In genomic region chr5:141692919-141693848, GRCh38 we compare ENCODE assay signal across 9 cellular contexts. TPM values are rescaled to one million over a fixed set of nuclear protein-coding genes. Genes with fewer than 3 reads are reported as not detected.
DNase-seq lines count a peak whose midpoint lies in the region; ATAC-seq and TF ChIP-seq lines count a peak whose summit lies in the region.
"Had no signal": no experiment of that assay in that cellular context is flagged by ENCODE, and none has a peak within 500 bp of the region (broad histone marks: within the 10 kb centered on the region; RNA-seq: fewer than 3 reads in every experiment).

No MANE protein-coding gene starts in this region.

- no peak for TF ChIP-seq POLR2A in gastrocnemius medialis (IDR thresholded peaks at IDR 0.05)

- peak overlapping the region; percentile 70 to 86 (median 78) for H3K4me3 Mint-ChIP-seq in CD8-positive, alpha-beta memory T cell
- H3K4me3 Mint-ChIP-seq in activated naive CD8-positive, alpha-beta T cell treated with anti-CD3 and anti-CD28 coated beads for 36 hours, result peak overlapping the region; percentile 12

- intact Hi-C loops in gastrocnemius medialis (cut with DNase I; ENCODE audit: low total_unique reads), result loop anchor here (1.0 to 10.0 kb wide), 3 partner anchors 186 to 452 kb away; no protein-coding TSS in a partner anchor

- peak in 4 of 5 donors; percentile 55 to 85 (median 57) for DNase-seq in CD8-positive, alpha-beta memory T cell
- DNase-seq in T-helper 2 cell (peak in 4 of 5 experiments; percentile 54 to 95 (median 70)), nucleus accumbens (lab: John Stamatoyannopoulos, UW) (peak in 40 of 56 donors; percentile 20 to 89 (median 60)), NCI-H1436 treated with DMSO at 0.1 percent for 48 hours (lab: John Stamatoyannopoulos, UW) (no peak), gastrocnemius medialis (no peak), LoVo (ENCODE audit: low spot score) (no peak), GM13977 (ENCODE audit: low spot score) (no peak)
- DNase-seq in activated naive CD8-positive, alpha-beta T cell treated with anti-CD3 and anti-CD28 coated beads for 36 hours, result peak; percentile 64

- H3K4me1 ChIP-seq in CD8-positive, alpha-beta memory T cell (ENCODE audit: insufficient read depth, low read length), result peaks cover 15% of the 10 kb centered on the region
- peaks cover 0 to 4% of the 10 kb centered on the region in 2 donors for H3K4me1 ChIP-seq in gastrocnemius medialis

- H3K9me3 ChIP-seq in CD8-positive, alpha-beta memory T cell (ENCODE audit: low read length), result no peaks in the 10 kb centered on the region
- no peaks in the 10 kb centered on the region for H3K9me3 ChIP-seq in gastrocnemius medialis

- peaks cover 20 to 24% (median 20%) of the 10 kb centered on the region in 3 donors for H3K4me1 Mint-ChIP-seq in CD8-positive, alpha-beta memory T cell
- H3K4me1 Mint-ChIP-seq in activated naive CD8-positive, alpha-beta T cell treated with anti-CD3 and anti-CD28 coated beads for 36 hours, result peaks cover 17% of the 10 kb centered on the region

- H3K27ac ChIP-seq in CD8-positive, alpha-beta memory T cell (ENCODE audit: low read depth, low read length), result no peak overlapping the region
- H3K27ac ChIP-seq in gastrocnemius medialis, result no peak overlapping the region

- in situ Hi-C loops in gastrocnemius medialis (cut with MboI; ENCODE audit: low sequenced_read_pairs in 4 of 4), result loop anchor here (5.0 to 25.0 kb wide), 4 partner anchors 192 to 444 kb away; partner anchors contain the start of gene PCDH12 (in 2 of the 4)
- in situ Hi-C loops in GM13977 (cut with MboI; ENCODE audit: low pct_unique_long_range_greater_than_20kb, low sequenced_read_pairs, unreplicated experiment), result loop anchor here (25.0 kb wide), 1 partner anchor 269 kb away; the partner anchor contains the start of genes PCDH12 and RNF14

- H3K36me3 ChIP-seq in CD8-positive, alpha-beta memory T cell (ENCODE audit: insufficient read depth, low read length), result no peaks in the 10 kb centered on the region
- no peaks in the 10 kb centered on the region for H3K36me3 ChIP-seq in gastrocnemius medialis

- POLR2A ChIA-PET in CD8-positive, alpha-beta memory T cell (lab: Charles Lee), result interaction anchor here (0.6 to 2.7 kb wide), 8 partner anchors 9 to 298 kb away, joined by 3 to 21 read pairs (median 11); partner anchors contain the start of genes ARAP3, PCDH1 and RNF14

- H3K27ac Mint-ChIP-seq in CD8-positive, alpha-beta memory T cell, result peak overlapping the region; percentile 58 to 95 (median 82)
- H3K27ac Mint-ChIP-seq in activated naive CD8-positive, alpha-beta T cell treated with anti-CD3 and anti-CD28 coated beads for 36 hours, result peak overlapping the region; percentile 78

- H3K36me3 Mint-ChIP-seq in CD8-positive, alpha-beta memory T cell, result no peaks in the 10 kb centered on the region
- no peaks in the 10 kb centered on the region for H3K36me3 Mint-ChIP-seq in activated naive CD8-positive, alpha-beta T cell treated with anti-CD3 and anti-CD28 coated beads for 36 hours

- CTCF ChIA-PET in CD8-positive, alpha-beta memory T cell (lab: Charles Lee), result interaction anchor here (0.7 to 7.9 kb wide), 30 partner anchors 9 to 1006 kb away, joined by 3 to 184 read pairs (median 7); partner anchors contain the start of genes ARAP3, DELE1, FCHSD1 and HDAC3

- peaks cover 9 to 25% of the 10 kb centered on the region in 2 donors for H3K27me3 Mint-ChIP-seq in CD8-positive, alpha-beta memory T cell
- H3K27me3 Mint-ChIP-seq in activated naive CD8-positive, alpha-beta T cell treated with anti-CD3 and anti-CD28 coated beads for 36 hours, result peaks cover 18% of the 10 kb centered on the region

- peaks cover 8% of the 10 kb centered on the region for H3K27me3 ChIP-seq in CD8-positive, alpha-beta memory T cell (ENCODE audit: insufficient read depth, low read length, poor library complexity, severe bottlenecking)
- H3K27me3 ChIP-seq in gastrocnemius medialis, result peaks cover 0 to 6% (median 4%) of the 10 kb centered on the region in 3 donors

- TF ChIP-seq CTCF in gastrocnemius medialis (IDR thresholded peaks at IDR 0.05 in 4 of 5, conservative IDR thresholded peaks at IDR 0.05 in 1 of 5), result no peak
- no peak for TF ChIP-seq CTCF in GM13977 (IDR thresholded peaks at IDR 0.05; ENCODE audit: extremely low read depth, insufficient read depth, missing control alignments)

- no peaks in the 10 kb centered on the region for H3K9me3 Mint-ChIP-seq in CD8-positive, alpha-beta memory T cell
- no peaks in the 10 kb centered on the region for H3K9me3 Mint-ChIP-seq in activated naive CD8-positive, alpha-beta T cell treated with anti-CD3 and anti-CD28 coated beads for 36 hours

- H3K4me3 ChIP-seq in CD8-positive, alpha-beta memory T cell (ENCODE audit: low read length), result peak overlapping the region; percentile 3
- H3K4me3 ChIP-seq in gastrocnemius medialis, result no peak overlapping the region
- H3K4me3 ChIP-seq: lung had no signal

- no peak for ATAC-seq in gastrocnemius medialis

RNA-seq across cellular contexts. Expression of gene ARAP3, which starts 11.2 kb away (rescaled TPM):
- 1 to 10 TPM; 6.9 to 7.9 TPM for total RNA-seq in CD8-positive, alpha-beta memory T cell
- 0.20 TPM for polyA plus RNA-seq in CD8-positive, alpha-beta memory T cell
- total RNA-seq in activated naive CD8-positive, alpha-beta T cell treated with anti-CD3 and anti-CD28 coated beads for 36 hours, result 1 to 10 TPM; 4.1 to 5.7 TPM
- 1 to 10 TPM; 1.6 to 5.5 (median 3.0) TPM for total RNA-seq in gastrocnemius medialis

RNA-seq across cellular contexts. Expression of gene FCHSD1, which starts 42.0 kb away (rescaled TPM):
- total RNA-seq in CD8-positive, alpha-beta memory T cell, result 10 to 100 TPM; 31.1 to 33.7 TPM
- 14.6 TPM for polyA plus RNA-seq in CD8-positive, alpha-beta memory T cell
- 10 to 100 TPM; 22.4 to 24.8 TPM for total RNA-seq in activated naive CD8-positive, alpha-beta T cell treated with anti-CD3 and anti-CD28 coated beads for 36 hours
- total RNA-seq in gastrocnemius medialis, result 1 to 10 TPM in 1 of 4 donors, under 1 TPM in 3; 0.32 to 2.6 (median 0.65) TPM

RNA-seq across cellular contexts. Expression of gene RELL2, which starts 56.4 kb away (rescaled TPM):
- 10 to 100 TPM; 24.8 to 26.2 TPM for total RNA-seq in CD8-positive, alpha-beta memory T cell
- polyA plus RNA-seq in CD8-positive, alpha-beta memory T cell, result 3.7 TPM
- 10 to 100 TPM; 26.8 to 27.3 TPM for total RNA-seq in activated naive CD8-positive, alpha-beta T cell treated with anti-CD3 and anti-CD28 coated beads for 36 hours
- total RNA-seq in gastrocnemius medialis, result 1 to 10 TPM in 1 of 4 donors, under 1 TPM in 1, not detected in 2; 0.16 to 1.1 TPM

RNA-seq across cellular contexts. Expression of gene HDAC3, which starts 56.5 kb away (rescaled TPM):
- 10 to 100 TPM; 74.8 to 78.6 TPM for total RNA-seq in CD8-positive, alpha-beta memory T cell
- 92.8 TPM for polyA plus RNA-seq in CD8-positive, alpha-beta memory T cell
- total RNA-seq in activated naive CD8-positive, alpha-beta T cell treated with anti-CD3 and anti-CD28 coated beads for 36 hours, result 10 to 100 TPM; 83.4 to 84.6 TPM
- 10 to 100 TPM; 29.8 to 40.7 (median 35.7) TPM for total RNA-seq in gastrocnemius medialis

Comparison
In these comparisons a context has a peak if more than half of its experiments do, and no peak if none do; other contexts are left out.
1. DNase-seq: peak in CD8-positive, alpha-beta memory T cell (4 of 5), T-helper 2 cell (4 of 5), activated naive CD8-positive, alpha-beta T cell treated with anti-CD3 and anti-CD28 coated beads for 36 hours (single experiment) and nucleus accumbens (40 of 56); none in NCI-H1436 treated with DMSO at 0.1 percent for 48 hours (single experiment), gastrocnemius medialis (0 of 2), LoVo (single experiment) and GM13977 (single experiment).
2. RNA of gene FCHSD1, which starts 42.0 kb away (total RNA-seq): 31.1 to 33.7 TPM in CD8-positive, alpha-beta memory T cell and 22.4 to 24.8 TPM in activated naive CD8-positive, alpha-beta T cell treated with anti-CD3 and anti-CD28 coated beads for 36 hours; 0.32 to 2.6 TPM in gastrocnemius medialis; every median in the first group is over 4 times any median in the second.
3. RNA of gene RELL2, which starts 56.4 kb away (total RNA-seq): 26.8 to 27.3 TPM in activated naive CD8-positive, alpha-beta T cell treated with anti-CD3 and anti-CD28 coated beads for 36 hours and 24.8 to 26.2 TPM in CD8-positive, alpha-beta memory T cell; 0.16 to 1.1 TPM in gastrocnemius medialis; every median in the first group is over 10 times any median in the second.